In the genomic region with DNA sequence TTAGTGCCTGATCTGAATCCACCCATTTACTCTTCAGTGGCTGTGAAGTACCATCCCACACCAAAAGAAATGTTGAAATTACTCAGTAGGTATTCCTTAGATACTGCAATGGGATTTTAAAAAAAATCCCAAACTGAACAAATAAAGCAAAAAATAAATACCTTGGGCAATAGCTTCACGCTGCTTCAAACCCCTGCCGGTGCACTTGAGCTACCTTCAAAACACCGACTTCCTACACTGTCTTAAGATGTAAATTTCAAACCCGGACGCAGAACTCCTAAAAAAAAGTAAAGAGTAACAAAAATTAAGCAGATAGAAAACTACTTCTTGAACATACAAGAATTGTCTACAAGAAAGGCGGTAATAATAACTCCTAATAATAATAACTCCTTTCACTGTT, we compare ENCODE assay signal across 10 cellular contexts. TPM values are rescaled to one million over a fixed set of nuclear protein-coding genes. Genes with fewer than 3 reads are reported as not detected.
A peak's percentile ranks its signal among the peaks of the same experiment; 100 is the strongest.
DNase-seq lines count a peak whose midpoint lies in the region; ATAC-seq and TF ChIP-seq lines count a peak whose summit lies in the region.
"Had no signal": no experiment of that assay in that cellular context is flagged by ENCODE, and none has a peak within 500 bp of the region (broad histone marks: within the 10 kb centered on the region; RNA-seq: fewer than 3 reads in every experiment).

No MANE protein-coding gene starts in this region.

- H3K4me1 Mint-ChIP-seq in endothelial cell (ENCODE audit: unreplicated experiment) = no peaks in the 10 kb centered on the region
- H3K4me1 Mint-ChIP-seq in naive thymus-derived CD8-positive, alpha-beta T cell = peaks cover 9 to 19% (median 16%) of the 10 kb centered on the region in 4 donors

- no peaks in the 10 kb centered on the region for H3K36me3 Mint-ChIP-seq in endothelial cell (ENCODE audit: low read depth, unreplicated experiment)
- peaks cover 0 to 29% (median 10%) of the 10 kb centered on the region in 3 donors for H3K36me3 Mint-ChIP-seq in naive thymus-derived CD8-positive, alpha-beta T cell

- 4 to 6% (median 5%) methylated on average over 6 of the region's 6 CpGs for WGBS in heart left ventricle, 4 donors

- H3K9me3 Mint-ChIP-seq in endothelial cell (ENCODE audit: unreplicated experiment) = no peaks in the 10 kb centered on the region
- peaks cover 7 to 25% (median 10%) of the 10 kb centered on the region in 9 donors for H3K9me3 Mint-ChIP-seq in naive thymus-derived CD8-positive, alpha-beta T cell
- H3K9me3 Mint-ChIP-seq: activated B cell treated with CpG ODN at 0.5 μM for 24 hours had no signal

- no peak overlapping the region for H3K27ac Mint-ChIP-seq in endothelial cell (ENCODE audit: unreplicated experiment)
- no peak overlapping the region for H3K27ac Mint-ChIP-seq in naive thymus-derived CD8-positive, alpha-beta T cell
- H3K27ac Mint-ChIP-seq: activated B cell treated with CpG ODN at 0.5 μM for 24 hours had no signal

- H3K9me3 ChIP-seq in heart left ventricle (peaks cover 0 to 21% (median 0%) of the 10 kb centered on the region in 12 donors), vagina (no peaks in the 10 kb centered on the region)

- peaks cover 0 to 43% (median 0%) of the 10 kb centered on the region in 9 donors for H3K27me3 ChIP-seq in heart left ventricle
- H3K27me3 ChIP-seq in vagina = no peaks in the 10 kb centered on the region

- POLR2A ChIA-PET in naive thymus-derived CD8-positive, alpha-beta T cell (lab: Charles Lee) = no interaction called here

- intact Hi-C loops in heart left ventricle (cut with DNase I) = loop anchor here in 9 of 10 donors (1.0 to 10.0 kb wide), 7 partner anchors 47 to 168 kb away; partner anchors contain the start of gene KCNJ8 (in 6 of the 9)
- intact Hi-C loops in left cardiac atrium (cut with DNase I) = loop anchor here in 1 of 2 donors (2.0 to 10.0 kb wide), 2 partner anchors 106 to 164 kb away; no protein-coding TSS in a partner anchor
- intact Hi-C loops in vagina (cut with DNase I) = loop anchor here (5.0 kb wide), 1 partner anchor 113 kb away; no protein-coding TSS in a partner anchor

- ATAC-seq in heart left ventricle (no peak), left cardiac atrium (no peak), HG03442 (IDR thresholded peaks at IDR 0.05; ENCODE audit: unreplicated experiment) (no peak)
- ATAC-seq in naive thymus-derived CD8-positive, alpha-beta T cell = no peak

- peaks cover 1% of the 10 kb centered on the region for H3K27me3 Mint-ChIP-seq in endothelial cell (ENCODE audit: unreplicated experiment)
- peaks cover 55 to 94% (median 59%) of the 10 kb centered on the region in 5 donors for H3K27me3 Mint-ChIP-seq in naive thymus-derived CD8-positive, alpha-beta T cell

- TF ChIP-seq CTCF in heart left ventricle (IDR thresholded peaks at IDR 0.05) (no peak), endothelial cell (IDR thresholded peaks at IDR 0.05; ENCODE audit: unreplicated experiment) (no peak), vagina (IDR thresholded peaks at IDR 0.05) (no peak), GM13976 (IDR thresholded peaks at IDR 0.05; ENCODE audit: borderline replicate concordance, control extremely low read depth, extremely low read depth, insufficient read depth, missing control alignments) (no peak)

- in situ Hi-C loops in GM13976 (cut with MboI; ENCODE audit: low sequenced_read_pairs, unreplicated experiment) = no loop called here

- H3K4me3 Mint-ChIP-seq in endothelial cell (ENCODE audit: unreplicated experiment) = peak overlapping the region; percentile 91
- peak overlapping the region; percentile 51 to 82 (median 65) for H3K4me3 Mint-ChIP-seq in naive thymus-derived CD8-positive, alpha-beta T cell
- H3K4me3 Mint-ChIP-seq: activated B cell treated with CpG ODN at 0.5 μM for 24 hours had no signal

- peaks cover 0 to 18% (median 0%) of the 10 kb centered on the region in 12 donors for H3K4me1 ChIP-seq in heart left ventricle
- H3K4me1 ChIP-seq in vagina = peaks cover 15% of the 10 kb centered on the region

- peak overlapping the region; percentile 45 to 66 (median 56) for H3K4me3 ChIP-seq in heart left ventricle
- H3K4me3 ChIP-seq in vagina = peak overlapping the region; percentile 47 to 50

- peak overlapping the region; percentile 84 to 95 (median 90) for H3K27ac ChIP-seq in heart left ventricle
- H3K27ac ChIP-seq in vagina = peak overlapping the region; percentile 85

- TF ChIP-seq POLR2A in heart left ventricle (IDR thresholded peaks at IDR 0.05) = no peak
- no peak for TF ChIP-seq POLR2A in vagina (IDR thresholded peaks at IDR 0.05)

- DNase-seq in heart left ventricle (no peak), left cardiac atrium (no peak), endothelial cell (ENCODE audit: low spot score) (no peak), vagina (ENCODE audit: extremely low spot score in 2 of 2) (no peak), GM13976 (ENCODE audit: low spot score) (no peak), NCI-H2196 treated with DMSO at 0.1 percent for 48 hours (lab: John Stamatoyannopoulos, UW; ENCODE audit: unreplicated experiment) (no peak)
- no peak for DNase-seq in naive thymus-derived CD8-positive, alpha-beta T cell
- DNase-seq: activated B cell treated with CpG ODN at 0.5 μM for 24 hours, NCI-H446 had no signal

- H3K36me3 ChIP-seq in heart left ventricle (peaks cover 0 to 13% (median 0%) of the 10 kb centered on the region in 9 donors), vagina (no peaks in the 10 kb centered on the region)

RNA-seq across cellular contexts. Expression of gene ABCC9, which starts 0.7 kb away (rescaled TPM):
- total RNA-seq in heart left ventricle (100 to 1,000 TPM in 1 of 9 donors, 10 to 100 TPM in 8; 60.1 to 103 (median 80.0) TPM), left cardiac atrium (10 to 100 TPM; 44.6 to 46.7 TPM), endothelial cell (ENCODE audit: unreplicated experiment) (1.2 TPM), vagina (24.6 TPM)
- polyA plus RNA-seq in heart left ventricle = 10 to 100 TPM; 14.1 to 16.9 TPM
- not detected for total RNA-seq in naive thymus-derived CD8-positive, alpha-beta T cell
- polyA plus RNA-seq in naive thymus-derived CD8-positive, alpha-beta T cell = not detected
- total RNA-seq: activated B cell treated with CpG ODN at 0.5 μM for 24 hours had no signal

Comparison
In these comparisons a context has a peak if more than half of its experiments do, and no peak if none do; other contexts are left out.
1. RNA of gene ABCC9, which starts 0.7 kb away (total RNA-seq): 60.1 to 103 TPM in heart left ventricle, 44.6 to 46.7 TPM in left cardiac atrium and 24.6 TPM in vagina (single experiment); 1.2 TPM in endothelial cell (single experiment) and not detected in naive thymus-derived CD8-positive, alpha-beta T cell; every median in the first group is over 10 times any median in the second.